ENCODE assay signal across 15 cellular contexts in the genomic region with DNA sequence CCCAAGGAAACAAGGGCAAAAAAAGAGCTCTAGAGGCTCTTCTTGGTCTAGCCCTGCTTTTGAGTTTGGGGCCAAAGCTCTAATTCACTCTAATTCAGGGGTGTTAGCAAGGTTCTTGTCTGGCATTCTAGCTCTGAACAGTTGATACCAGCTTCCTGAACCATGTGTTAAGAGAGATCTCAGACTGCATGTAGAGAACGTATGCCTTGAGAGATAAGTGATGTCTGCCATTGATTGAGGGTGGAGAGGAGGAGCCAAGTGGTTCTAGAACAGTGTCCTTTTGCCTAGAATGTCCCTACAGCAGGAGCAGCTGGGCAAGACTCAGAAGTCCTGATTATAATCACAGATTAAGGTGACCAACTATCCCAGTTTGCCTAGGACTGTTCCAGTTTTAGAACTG.
"Had no signal": no experiment of that assay in that cellular context is flagged by ENCODE, and none has a peak within 500 bp of the region (broad histone marks: within the 10 kb centered on the region; RNA-seq: fewer than 3 reads in every experiment).

No MANE protein-coding gene starts in this region.

- H3K27me3 ChIP-seq: cardiac muscle cell, ovary, right lobe of liver had no signal

- H3K27ac ChIP-seq: cardiac muscle cell, ovary, right lobe of liver had no signal

- DNase-seq: activated B cell treated with CpG ODN at 0.5 μM for 24 hours; activated CD4-positive, alpha-beta memory T cell treated with anti-CD3 and anti-CD28 coated beads, Interleukin-2, amount 10 ng/mL, durations not matched to agents 7 days and 5 days; activated CD4-positive, alpha-beta T cell treated with anti-CD3 and anti-CD28 coated beads for 4 hours; activated CD8-positive, alpha-beta memory T cell treated with anti-CD3 and anti-CD28 coated beads, Interleukin-2, amount 10 ng/mL, durations not matched to agents 7 days and 5 days; activated naive CD4-positive, alpha-beta T cell; activated naive CD8-positive, alpha-beta T cell treated with anti-CD3 and anti-CD28 coated beads for 36 hours; amniotic stem cell; effector memory CD8-positive, alpha-beta T cell; mammary epithelial cell; stimulated activated CD4-positive, alpha-beta T cell treated with anti-CD3 and anti-CD28 coated beads, Interleukin-4, amount 100 ng/mL, for 4 hours had no signal

- H3K9me3 ChIP-seq: ovary, right lobe of liver had no signal

- H3K36me3 ChIP-seq: cardiac muscle cell, ovary, right lobe of liver had no signal

- ATAC-seq: activated T-helper 17 cell treated with anti-CD3 and anti-CD28 coated beads, Interleukin-2, amount 50 U/mL, for 72 hours; effector memory CD8-positive, alpha-beta T cell; stimulated activated memory B cell treated with anti-CD40 and anti-IgM and Interleukin-4, amounts not matched to agents 10 μg/mL and 1 μg/mL and 100 μg/mL, for 72 hours had no signal

- H3K4me3 ChIP-seq: cardiac muscle cell, ovary, right lobe of liver had no signal
